ENCODE assay signal across 22 cellular contexts in genomic region chr7:35551682-35552081, GRCh38.
"Had no signal": no experiment of that assay in that cellular context is flagged by ENCODE, and none has a peak within 500 bp of the region (broad histone marks: within the 10 kb centered on the region; RNA-seq: fewer than 3 reads in every experiment).

No MANE protein-coding gene starts in this region.

- H3K27me3 ChIP-seq: breast epithelium, spleen, thyroid gland, upper lobe of right lung had no signal

- H3K27ac Mint-ChIP-seq: activated naive CD8-positive, alpha-beta T cell treated with anti-CD3 and anti-CD28 coated beads for 36 hours; activated T-helper 2 cell treated with anti-CD3 and anti-CD28 coated beads, Interferon-gamma antibody, Interleukin-2, Interleukin-4, amounts not matched to agents 10 μg/mL and 5 μg/mL and 100 μg/mL, durations not matched to agents 14 hours and 24 hours and 36 hours; naive thymus-derived CD4-positive, alpha-beta T cell; progenitor cell of endocrine pancreas; stimulated activated naive CD8-positive, alpha-beta T cell treated with anti-CD3 and anti-CD28 coated beads, Interleukin-15, Interleukin-2, amounts not matched to agents 100 ng/mL and 50 ng/mL, for 24 hours; T-helper 17 cell had no signal

- ATAC-seq: activated T-cell treated with anti-CD3 and anti-CD28 coated beads, Interleukin-2, amount 50 U/mL, for 4 hours; gastroesophageal sphincter; left colon; naive thymus-derived CD4-positive, alpha-beta T cell; T-helper 17 cell; upper lobe of right lung had no signal

- H3K36me3 Mint-ChIP-seq: activated naive CD8-positive, alpha-beta T cell treated with anti-CD3 and anti-CD28 coated beads for 36 hours; naive thymus-derived CD4-positive, alpha-beta T cell had no signal

- DNase-seq: activated CD8-positive, alpha-beta memory T cell treated with anti-CD3 and anti-CD28 coated beads, Interleukin-2, amount 50 U/mL, for 4 hours; activated naive CD4-positive, alpha-beta T cell; activated naive CD8-positive, alpha-beta T cell treated with anti-CD3 and anti-CD28 coated beads for 36 hours; activated T-cell treated with anti-CD3 and anti-CD28 coated beads, Interleukin-2, amount 50 U/mL, for 4 hours; dorsolateral prefrontal cortex; hypothalamus; left colon; naive thymus-derived CD4-positive, alpha-beta T cell; retina; spleen; substantia nigra; SW 1271; T-helper 17 cell; thyroid gland; upper lobe of right lung had no signal

- H3K4me3 Mint-ChIP-seq: activated naive CD8-positive, alpha-beta T cell treated with anti-CD3 and anti-CD28 coated beads for 36 hours; activated T-cell treated with anti-CD3 and anti-CD28 coated beads, Interleukin-2, amount 50 U/mL, for 4 hours; central memory CD8-positive, alpha-beta T cell; naive thymus-derived CD4-positive, alpha-beta T cell; neural crest cell; stimulated activated naive CD8-positive, alpha-beta T cell treated with anti-CD3 and anti-CD28 coated beads, Interleukin-15, Interleukin-2, amounts not matched to agents 100 ng/mL and 50 ng/mL, for 24 hours; T-helper 17 cell had no signal

- H3K4me1 Mint-ChIP-seq: activated naive CD8-positive, alpha-beta T cell treated with anti-CD3 and anti-CD28 coated beads for 36 hours; central memory CD8-positive, alpha-beta T cell; naive thymus-derived CD4-positive, alpha-beta T cell; neural crest cell; T-helper 17 cell had no signal

- H3K4me3 ChIP-seq: breast epithelium, dorsolateral prefrontal cortex, gastroesophageal sphincter, spleen, thyroid gland, upper lobe of right lung had no signal

- H3K27ac ChIP-seq: breast epithelium, dorsolateral prefrontal cortex, gastroesophageal sphincter, spleen, thyroid gland, upper lobe of right lung had no signal

- H3K9me3 ChIP-seq: breast epithelium, gastroesophageal sphincter, spleen, thyroid gland, upper lobe of right lung had no signal

- H3K27me3 Mint-ChIP-seq: activated naive CD8-positive, alpha-beta T cell treated with anti-CD3 and anti-CD28 coated beads for 36 hours had no signal

- H3K36me3 ChIP-seq: breast epithelium, gastroesophageal sphincter, spleen, thyroid gland, upper lobe of right lung had no signal

- H3K9me3 Mint-ChIP-seq: activated naive CD8-positive, alpha-beta T cell treated with anti-CD3 and anti-CD28 coated beads for 36 hours; activated T-cell treated with anti-CD3 and anti-CD28 coated beads, Interleukin-2, amount 50 U/mL, for 4 hours; activated T-helper 2 cell treated with anti-CD3 and anti-CD28 coated beads, Interferon-gamma antibody, Interleukin-2, Interleukin-4, amounts not matched to agents 10 μg/mL and 5 μg/mL and 100 μg/mL, durations not matched to agents 14 hours and 24 hours and 36 hours; central memory CD8-positive, alpha-beta T cell; naive thymus-derived CD4-positive, alpha-beta T cell; neural crest cell; stimulated activated naive CD8-positive, alpha-beta T cell treated with anti-CD3 and anti-CD28 coated beads, Interleukin-15, Interleukin-2, amounts not matched to agents 100 ng/mL and 50 ng/mL, for 24 hours had no signal

- H3K4me1 ChIP-seq: breast epithelium, gastroesophageal sphincter, spleen, thyroid gland had no signal
